ENCODE assay signal across 18 cellular contexts in genomic region chr22:23382796-23383195, GRCh38.
DNase-seq lines count a peak whose midpoint lies in the region; ATAC-seq, FAIRE-seq and TF ChIP-seq lines count a peak whose summit lies in the region.
"Had no signal": no experiment of that assay in that cellular context is flagged by ENCODE, and none has a peak within 500 bp of the region (broad histone marks: within the 10 kb centered on the region; RNA-seq: fewer than 3 reads in every experiment).

No MANE protein-coding gene starts in this region.

- no CpG with 5 or more reads among the region's 7 CpGs for WGBS in right lobe of liver (ENCODE audit: insufficient coverage, low coverage, low lambda C conversion rate, missing lambda C conversion rate)
- WGBS in HepG2 (ENCODE audit: low lambda C conversion rate) = 27% methylated on average over 3 of the region's 7 CpGs

- no peak overlapping the region for H3K4me3 ChIP-seq in right lobe of liver
- H3K4me3 ChIP-seq in HepG2 (replicated peaks in 1 of 3; ENCODE audit: insufficient read depth in 1 of 3, low read depth in 2 of 3, low read length in 3 of 3) = no peak overlapping the region
- H3K4me3 ChIP-seq in H7 (ENCODE audit: insufficient read depth, low read depth, low read length) = no peak overlapping the region
- H3K4me3 ChIP-seq in tibial artery = no peak overlapping the region
- H3K4me3 ChIP-seq in breast epithelium = no peak overlapping the region
- H3K4me3 ChIP-seq: GM23248 had no signal

- TF ChIP-seq CTCF in right lobe of liver (IDR thresholded peaks at IDR 0.05) (no peak), HepG2 (CRISPR knock-in tag; IDR thresholded peaks at IDR 0.05) (no peak), mesothelial cell of epicardium (IDR thresholded peaks at IDR 0.05; ENCODE audit: unreplicated experiment) (no peak), tibial artery (IDR thresholded peaks at IDR 0.05) (no peak), breast epithelium (IDR thresholded peaks at IDR 0.05) (no peak)

- ATAC-seq in right lobe of liver (no peak), HepG2 (no peak)
- ATAC-seq: HCT116 had no signal

- peaks cover 53% of the 10 kb centered on the region for H3K4me1 Mint-ChIP-seq in mesothelial cell of epicardium
- H3K4me1 Mint-ChIP-seq: CD4-positive, alpha-beta memory T cell had no signal

- intact Hi-C loops in right lobe of liver (cut with DNase I) (loop anchor here (10.0 kb wide), 2 partner anchors 68 to 218 kb away; no protein-coding TSS in a partner anchor), HepG2 (cut with micrococcal nuclease; ENCODE audit: unreplicated experiment) (no loop called here), tibial artery (cut with DNase I; ENCODE audit: low total_unique reads) (loop anchor here (10.0 kb wide), 2 partner anchors 152 to 428 kb away; no protein-coding TSS in a partner anchor), breast epithelium (cut with DNase I; ENCODE audit: low total_unique reads) (no loop called here)

- no peaks in the 10 kb centered on the region for H3K27me3 ChIP-seq in right lobe of liver
- H3K27me3 ChIP-seq in HepG2 (ENCODE audit: control insufficient read depth in 1 of 2, insufficient read depth in 2 of 2, low read length in 2 of 2) = peaks cover 8 to 29% of the 10 kb centered on the region in 2 experiments; a peak in 4 of 5 replicates
- H3K27me3 ChIP-seq in H7 (ENCODE audit: control insufficient read depth, insufficient read depth, low read length) = peaks cover 2% of the 10 kb centered on the region
- peaks cover 0 to 33% of the 10 kb centered on the region in 2 donors for H3K27me3 ChIP-seq in tibial artery
- H3K27me3 ChIP-seq in breast epithelium = no peaks in the 10 kb centered on the region

- H3K4me2 ChIP-seq in HepG2 (ENCODE audit: low read depth, low read length) = no peak overlapping the region

- TF ChIP-seq POLR2A in right lobe of liver (IDR thresholded peaks at IDR 0.05) = no peak
- no peak for TF ChIP-seq POLR2A in HepG2 (IDR thresholded peaks at IDR 0.05; ENCODE audit: insufficient read depth in 1 of 2, low read depth in 2 of 2, low read length in 2 of 2)
- no peak for TF ChIP-seq POLR2A in breast epithelium (IDR thresholded peaks at IDR 0.05)

- H3K36me3 Mint-ChIP-seq in mesothelial cell of epicardium = no peaks in the 10 kb centered on the region
- H3K36me3 Mint-ChIP-seq: CD4-positive, alpha-beta memory T cell had no signal

- in situ Hi-C loops in HepG2 (cut with HindIII; ENCODE audit: extremely low pct_ligation_motif_present, low pct_unique_long_range_greater_than_20kb) = loop anchor here (5.0 to 25.0 kb wide), 2 partner anchors 65 to 420 kb away; no protein-coding TSS in a partner anchor

- peak overlapping the region; percentile 42 for H3K4me3 Mint-ChIP-seq in mesothelial cell of epicardium
- H3K4me3 Mint-ChIP-seq: CD4-positive, alpha-beta memory T cell; H9 had no signal

- H4K20me1 ChIP-seq in HepG2 (ENCODE audit: insufficient read depth, low read length) = no peaks in the 10 kb centered on the region

- H3K27ac ChIP-seq in right lobe of liver (no peak overlapping the region), HepG2 (ENCODE audit: extremely low read length, insufficient read depth, low read length) (no peak overlapping the region), tibial artery (no peak overlapping the region), breast epithelium (no peak overlapping the region)
- H3K27ac ChIP-seq: GM23248 had no signal

- DNase-seq in right lobe of liver (peak in 2 of 3 donors; percentile 14 to 40), HepG2 (ENCODE audit: low spot score) (no peak), H7 (peak; percentile 32), mesothelial cell of epicardium (ENCODE audit: low spot score in 2 of 2, unreplicated experiment in 2 of 2) (peak in 1 of 2 experiments; percentile 62), tibial artery (peak; percentile 14 to 43), NCI-H69 (lab: John Stamatoyannopoulos, UW) (no peak), breast epithelium (ENCODE audit: low spot score in 2 of 2) (no peak), DMS153 (lab: John Stamatoyannopoulos, UW) (no peak)
- DNase-seq: Calu3; CD4-positive, alpha-beta memory T cell; COR-L47; DND-41; GM23248; H9 had no signal

- H3K9me3 Mint-ChIP-seq in mesothelial cell of epicardium = no peaks in the 10 kb centered on the region
- H3K9me3 Mint-ChIP-seq: CD4-positive, alpha-beta memory T cell; H9 had no signal

- TF ChIP-seq RAD21 in HepG2 (CRISPR knock-in tag; IDR thresholded peaks at IDR 0.05) = no peak

- H3K9me3 ChIP-seq in right lobe of liver (no peaks in the 10 kb centered on the region), HepG2 (ENCODE audit: low read length) (no peaks in the 10 kb centered on the region), tibial artery (no peaks in the 10 kb centered on the region), breast epithelium (no peaks in the 10 kb centered on the region)

- FAIRE-seq in HepG2 (lab: Jason Lieb, UNC) = no peak
- FAIRE-seq: G401.6, GM12892, H1 had no signal

- TF ChIP-seq EP300 in HepG2 (IDR thresholded peaks at IDR 0.05; ENCODE audit: low read depth in 2 of 2, low read length in 2 of 2) = no peak
- no peak for TF ChIP-seq EP300 in HepG2 (CRISPR knock-in tag; IDR thresholded peaks at IDR 0.05; ENCODE audit: borderline replicate concordance)

- H3K27me3 Mint-ChIP-seq in mesothelial cell of epicardium (ENCODE audit: low read depth) = no peaks in the 10 kb centered on the region

- BruUV-seq in HepG2 (replicated peaks; lab: Mats Ljungman, UMichigan) = no TSS peak

- H3K4me1 ChIP-seq in right lobe of liver (no peaks in the 10 kb centered on the region), HepG2 (ENCODE audit: insufficient read depth, low read length) (peaks cover 12% of the 10 kb centered on the region), tibial artery (peaks cover 0 to 10% (median 9%) of the 10 kb centered on the region in 4 donors), breast epithelium (no peaks in the 10 kb centered on the region)

- POLR2A ChIA-PET in HepG2 (lab: Yijun Ruan, JAX) = no interaction called here

- no peak overlapping the region for H3K9ac ChIP-seq in HepG2 (ENCODE audit: insufficient read depth, low read depth, low read length)
- H3K9ac ChIP-seq: GM23248 had no signal

- no peaks in the 10 kb centered on the region for H3K79me2 ChIP-seq in HepG2 (ENCODE audit: insufficient read depth, low read length)

- H2AFZ ChIP-seq in HepG2 (ENCODE audit: low read length) = no peak overlapping the region
- H2AFZ ChIP-seq: GM23248 had no signal

- CTCF ChIA-PET in HepG2 (lab: Yijun Ruan, JAX; ENCODE audit: low intra/inter-chr PET ratio, low total read pairs) = no interaction called here

- H3K27ac Mint-ChIP-seq in mesothelial cell of epicardium = peak overlapping the region; percentile 99
- H3K27ac Mint-ChIP-seq: CD4-positive, alpha-beta memory T cell; H9 had no signal

- no peaks in the 10 kb centered on the region for H3K36me3 ChIP-seq in right lobe of liver
- no peaks in the 10 kb centered on the region for H3K36me3 ChIP-seq in HepG2 (replicated peaks in 1 of 2; ENCODE audit: control insufficient read depth in 1 of 2, insufficient read depth in 2 of 2, low read length in 2 of 2)
- no peaks in the 10 kb centered on the region for H3K36me3 ChIP-seq in H7 (replicated peaks; ENCODE audit: control insufficient read depth, insufficient read depth, low read length)
- no peaks in the 10 kb centered on the region for H3K36me3 ChIP-seq in tibial artery
- no peaks in the 10 kb centered on the region for H3K36me3 ChIP-seq in breast epithelium

TF ChIP-seq in HepG2, 621 proteins besides CTCF, POLR2A, EP300 and RAD21:
- TF ChIP-seq ZNF720 (CRISPR knock-in tag; IDR thresholded peaks at IDR 0.05) = no peak
- no peak for TF ChIP-seq ETV5 (CRISPR knock-in tag; IDR thresholded peaks at IDR 0.05; ENCODE audit: borderline replicate concordance)
- TF ChIP-seq NFYB (CRISPR knock-in tag; IDR thresholded peaks at IDR 0.05) = no peak
- TF ChIP-seq STAG1 (CRISPR knock-in tag; IDR thresholded peaks at IDR 0.05) = no peak

Comparison
In these comparisons a context has a peak if more than half of its experiments do, and no peak if none do; other contexts are left out.
1. DNase-seq: peak in right lobe of liver (2 of 3), H7 (single experiment) and tibial artery (2 of 2); none in HepG2 (single experiment), NCI-H69 (single experiment), breast epithelium (0 of 2) and DMS153 (single experiment).
2. intact Hi-C loops: an anchor here in right lobe of liver (10.0 kb wide) and tibial artery (10.0 kb wide); none called in HepG2 and breast epithelium.